ENCODE assay signal across 20 cellular contexts in the genomic region with DNA sequence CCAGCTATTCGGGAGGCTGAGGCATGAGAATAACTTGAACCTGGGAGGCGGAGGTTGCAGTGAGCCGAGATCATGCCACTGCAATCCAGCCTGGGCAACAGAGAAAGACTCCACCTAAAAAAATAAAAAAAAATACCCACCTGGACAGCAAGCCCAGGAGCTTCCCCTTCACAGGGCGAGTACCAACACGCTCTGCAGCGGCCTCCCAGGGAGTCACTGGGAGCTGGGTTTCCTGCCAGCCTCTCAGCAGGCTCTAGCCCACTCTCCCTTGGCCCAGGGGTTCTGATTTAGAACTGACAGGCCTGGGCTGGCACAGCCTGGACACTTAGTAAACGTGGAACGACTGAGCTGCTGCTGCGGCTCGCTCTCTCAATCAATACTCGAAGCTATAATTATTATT. TPM values are rescaled to one million over a fixed set of nuclear protein-coding genes. Genes with fewer than 3 reads are reported as not detected.
"Had no signal": no experiment of that assay in that cellular context is flagged by ENCODE, and none has a peak within 500 bp of the region (broad histone marks: within the 10 kb centered on the region; RNA-seq: fewer than 3 reads in every experiment).

No MANE protein-coding gene starts in this region.

- H3K27ac Mint-ChIP-seq: activated CD4-positive, alpha-beta T cell treated with anti-CD3 and anti-CD28 coated beads, Interleukin-2, amount 10 ng/mL, durations not matched to agents 24 days and 14 days; activated naive CD4-positive, alpha-beta T cell treated with anti-CD3 and anti-CD28 coated beads for 36 hours; activated T-helper 17 cell treated with anti-CD3 and anti-CD28 coated beads, Interleukin-2, amount 50 U/mL, for 72 hours; stimulated activated memory B cell treated with anti-CD40 and anti-IgM and Interleukin-4, amounts not matched to agents 10 μg/mL and 1 μg/mL and 100 μg/mL, for 72 hours had no signal

- H3K4me3 Mint-ChIP-seq: activated CD4-positive, alpha-beta T cell treated with anti-CD3 and anti-CD28 coated beads, Interleukin-2, amount 10 ng/mL, durations not matched to agents 24 days and 14 days; activated naive CD4-positive, alpha-beta T cell treated with anti-CD3 and anti-CD28 coated beads for 36 hours; activated T-helper 17 cell treated with anti-CD3 and anti-CD28 coated beads, Interleukin-2, amount 50 U/mL, for 72 hours; stimulated activated memory B cell treated with anti-CD40 and anti-IgM and Interleukin-4, amounts not matched to agents 10 μg/mL and 1 μg/mL and 100 μg/mL, for 72 hours had no signal

- DNase-seq: activated CD4-positive, alpha-beta T cell treated with anti-CD3 and anti-CD28 coated beads, Interleukin-2, amount 10 ng/mL, durations not matched to agents 24 days and 14 days; activated naive CD4-positive, alpha-beta T cell treated with anti-CD3 and anti-CD28 coated beads for 36 hours; activated T-cell treated with anti-CD3 and anti-CD28 coated beads for 4 hours; central memory CD4-positive, alpha-beta T cell; cortex of kidney; effector CD8-positive, alpha-beta T cell; islet precursor cell; left lung; mesendoderm; psoas muscle; spleen; stimulated activated CD4-positive, alpha-beta T cell treated with anti-CD3 and anti-CD28 coated beads, Interleukin-1b, Interleukin-23, amount 100 ng/mL, for 48 hours; tibial artery; uterus had no signal

- H3K9me3 ChIP-seq: gastroesophageal sphincter, left lung, psoas muscle, spleen, tibial artery, uterus had no signal

- H3K36me3 ChIP-seq: gastroesophageal sphincter, left lung, spleen, tibial artery, uterus had no signal

- ATAC-seq: activated T-helper 17 cell treated with anti-CD3 and anti-CD28 coated beads, Interleukin-2, amount 50 U/mL, for 72 hours; gastroesophageal sphincter; left lung; psoas muscle; stimulated activated memory B cell treated with anti-CD40 and anti-IgM and Interleukin-4, amounts not matched to agents 10 μg/mL and 1 μg/mL and 100 μg/mL, for 72 hours had no signal

- H3K4me1 ChIP-seq: psoas muscle had no signal

- H3K4me3 ChIP-seq: gastroesophageal sphincter, left lung, psoas muscle, spleen, tibial artery, uterus had no signal

- H3K36me3 Mint-ChIP-seq: stimulated activated memory B cell treated with anti-CD40 and anti-IgM and Interleukin-4, amounts not matched to agents 10 μg/mL and 1 μg/mL and 100 μg/mL, for 72 hours had no signal

- H3K9me3 Mint-ChIP-seq: activated CD4-positive, alpha-beta T cell treated with anti-CD3 and anti-CD28 coated beads, Interleukin-2, amount 10 ng/mL, durations not matched to agents 24 days and 14 days; activated naive CD4-positive, alpha-beta T cell treated with anti-CD3 and anti-CD28 coated beads for 36 hours; activated T-helper 17 cell treated with anti-CD3 and anti-CD28 coated beads, Interleukin-2, amount 50 U/mL, for 72 hours; stimulated activated memory B cell treated with anti-CD40 and anti-IgM and Interleukin-4, amounts not matched to agents 10 μg/mL and 1 μg/mL and 100 μg/mL, for 72 hours had no signal

- H3K4me1 Mint-ChIP-seq: activated T-helper 17 cell treated with anti-CD3 and anti-CD28 coated beads, Interleukin-2, amount 50 U/mL, for 72 hours had no signal

- H3K27ac ChIP-seq: gastroesophageal sphincter, left lung, psoas muscle, spleen, tibial artery, uterus had no signal

RNA-seq across cellular contexts. Expression of gene CABP7, which starts 2.0 kb away (rescaled TPM):
- total RNA-seq: activated CD4-positive, alpha-beta T cell treated with anti-CD3 and anti-CD28 coated beads, Interleukin-2, amount 10 ng/mL, durations not matched to agents 24 days and 14 days; activated CD8-positive, alpha-beta memory T cell treated with anti-CD3 and anti-CD28 coated beads for 36 hours; left lung; osteoblast; psoas muscle; sciatic nerve had no signal
